ENCODE assay signal across 3 cellular contexts in the genomic region with DNA sequence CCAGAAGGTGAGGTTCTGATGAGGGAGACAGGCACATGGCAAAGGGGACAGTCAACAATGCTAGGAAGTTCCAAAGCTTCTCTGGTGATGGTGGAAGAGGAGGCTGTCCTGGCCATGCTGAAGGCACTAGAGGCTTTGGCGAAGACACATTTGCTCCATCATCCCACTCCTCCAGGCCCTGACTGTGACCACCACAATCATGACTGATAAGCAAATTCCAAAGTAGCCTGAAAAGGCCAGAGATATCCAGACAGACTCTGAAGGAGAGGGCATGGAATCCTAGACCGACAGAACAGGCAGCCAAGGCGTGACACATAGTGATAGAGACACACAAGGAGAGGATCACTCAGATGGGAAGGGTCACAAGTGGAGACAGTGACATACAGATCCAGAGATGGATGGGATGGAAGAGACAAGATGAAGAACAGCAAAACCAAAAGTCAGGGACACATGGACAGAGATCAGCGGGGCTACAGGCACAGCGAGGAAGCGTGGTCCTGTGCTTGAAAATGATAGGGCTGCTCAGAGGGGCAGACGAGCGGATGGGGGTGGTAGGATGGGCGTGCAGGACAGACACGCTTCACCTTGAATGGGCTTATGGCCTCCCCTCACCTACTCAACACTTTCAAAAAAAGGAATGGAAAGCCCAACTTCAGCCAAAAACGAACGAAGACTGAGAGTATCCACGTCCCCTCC.
A peak's percentile ranks its signal among the peaks of the same experiment; 100 is the strongest.
TF ChIP-seq lines count a peak whose summit lies in the region.

No MANE protein-coding gene starts in this region.

TF ChIP-seq in K562, 482 proteins besides CTCF, POLR2A, EP300 and RAD21:
- no peak for TF ChIP-seq IFI16 (CRISPR knock-in tag; IDR thresholded peaks at IDR 0.05)
- TF ChIP-seq ZNF707 (CRISPR knock-in tag; conservative IDR thresholded peaks at IDR 0.05): no peak
- TF ChIP-seq ZNF699 (CRISPR knock-in tag; IDR thresholded peaks at IDR 0.05; ENCODE audit: insufficient replicate concordance): no peak
- TF ChIP-seq, protein P1, sequence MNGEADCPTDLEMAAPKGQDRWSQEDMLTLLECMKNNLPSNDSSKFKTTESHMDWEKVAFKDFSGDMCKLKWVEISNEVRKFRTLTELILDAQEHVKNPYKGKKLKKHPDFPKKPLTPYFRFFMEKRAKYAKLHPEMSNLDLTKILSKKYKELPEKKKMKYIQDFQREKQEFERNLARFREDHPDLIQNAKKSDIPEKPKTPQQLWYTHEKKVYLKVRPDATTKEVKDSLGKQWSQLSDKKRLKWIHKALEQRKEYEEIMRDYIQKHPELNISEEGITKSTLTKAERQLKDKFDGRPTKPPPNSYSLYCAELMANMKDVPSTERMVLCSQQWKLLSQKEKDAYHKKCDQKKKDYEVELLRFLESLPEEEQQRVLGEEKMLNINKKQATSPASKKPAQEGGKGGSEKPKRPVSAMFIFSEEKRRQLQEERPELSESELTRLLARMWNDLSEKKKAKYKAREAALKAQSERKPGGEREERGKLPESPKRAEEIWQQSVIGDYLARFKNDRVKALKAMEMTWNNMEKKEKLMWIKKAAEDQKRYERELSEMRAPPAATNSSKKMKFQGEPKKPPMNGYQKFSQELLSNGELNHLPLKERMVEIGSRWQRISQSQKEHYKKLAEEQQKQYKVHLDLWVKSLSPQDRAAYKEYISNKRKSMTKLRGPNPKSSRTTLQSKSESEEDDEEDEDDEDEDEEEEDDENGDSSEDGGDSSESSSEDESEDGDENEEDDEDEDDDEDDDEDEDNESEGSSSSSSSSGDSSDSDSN (IDR thresholded peaks at IDR 0.05; ENCODE audit: borderline replicate concordance in 1 of 2, low read depth in 2 of 2, low read length in 2 of 2): no peak
- no peak for TF ChIP-seq MXI1 (IDR thresholded peaks at IDR 0.05; ENCODE audit: low read depth, low read length)
- no peak for TF ChIP-seq MCM3 (IDR thresholded peaks at IDR 0.05)
- no peak for TF ChIP-seq ARID1B (IDR thresholded peaks at IDR 0.05)
- no peak for TF ChIP-seq HDAC8 (tag; IDR thresholded peaks at IDR 0.05)
TF ChIP-seq in K562: peak in this region for 0.

TF ChIP-seq in HepG2, 621 proteins besides CTCF, POLR2A, EP300 and RAD21 (continues in another document):
- TF ChIP-seq RFX5 (IDR thresholded peaks at IDR 0.05; ENCODE audit: low read depth, low read length): no peak
- no peak for TF ChIP-seq HNRNPLL (IDR thresholded peaks at IDR 0.05; ENCODE audit: low read depth, low read length, poor library complexity, severe bottlenecking)
- TF ChIP-seq, protein P2, sequence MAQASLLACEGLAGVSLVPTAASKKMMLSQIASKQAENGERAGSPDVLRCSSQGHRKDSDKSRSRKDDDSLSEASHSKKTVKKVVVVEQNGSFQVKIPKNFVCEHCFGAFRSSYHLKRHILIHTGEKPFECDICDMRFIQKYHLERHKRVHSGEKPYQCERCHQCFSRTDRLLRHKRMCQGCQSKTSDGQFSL (CRISPR knock-in tag; IDR thresholded peaks at IDR 0.05): no peak
- no peak for TF ChIP-seq ZZZ3 (CRISPR knock-in tag; IDR thresholded peaks at IDR 0.05; ENCODE audit: borderline replicate concordance)
- TF ChIP-seq ZNF768 (CRISPR knock-in tag; IDR thresholded peaks at IDR 0.05): no peak
- TF ChIP-seq, protein P3, sequence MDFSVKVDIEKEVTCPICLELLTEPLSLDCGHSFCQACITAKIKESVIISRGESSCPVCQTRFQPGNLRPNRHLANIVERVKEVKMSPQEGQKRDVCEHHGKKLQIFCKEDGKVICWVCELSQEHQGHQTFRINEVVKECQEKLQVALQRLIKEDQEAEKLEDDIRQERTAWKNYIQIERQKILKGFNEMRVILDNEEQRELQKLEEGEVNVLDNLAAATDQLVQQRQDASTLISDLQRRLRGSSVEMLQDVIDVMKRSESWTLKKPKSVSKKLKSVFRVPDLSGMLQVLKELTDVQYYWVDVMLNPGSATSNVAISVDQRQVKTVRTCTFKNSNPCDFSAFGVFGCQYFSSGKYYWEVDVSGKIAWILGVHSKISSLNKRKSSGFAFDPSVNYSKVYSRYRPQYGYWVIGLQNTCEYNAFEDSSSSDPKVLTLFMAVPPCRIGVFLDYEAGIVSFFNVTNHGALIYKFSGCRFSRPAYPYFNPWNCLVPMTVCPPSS (IDR thresholded peaks at IDR 0.05): no peak
- no peak for TF ChIP-seq KDM2A (CRISPR knock-in tag; IDR thresholded peaks at IDR 0.05; ENCODE audit: borderline replicate concordance, low read depth)
- TF ChIP-seq, protein P4, sequence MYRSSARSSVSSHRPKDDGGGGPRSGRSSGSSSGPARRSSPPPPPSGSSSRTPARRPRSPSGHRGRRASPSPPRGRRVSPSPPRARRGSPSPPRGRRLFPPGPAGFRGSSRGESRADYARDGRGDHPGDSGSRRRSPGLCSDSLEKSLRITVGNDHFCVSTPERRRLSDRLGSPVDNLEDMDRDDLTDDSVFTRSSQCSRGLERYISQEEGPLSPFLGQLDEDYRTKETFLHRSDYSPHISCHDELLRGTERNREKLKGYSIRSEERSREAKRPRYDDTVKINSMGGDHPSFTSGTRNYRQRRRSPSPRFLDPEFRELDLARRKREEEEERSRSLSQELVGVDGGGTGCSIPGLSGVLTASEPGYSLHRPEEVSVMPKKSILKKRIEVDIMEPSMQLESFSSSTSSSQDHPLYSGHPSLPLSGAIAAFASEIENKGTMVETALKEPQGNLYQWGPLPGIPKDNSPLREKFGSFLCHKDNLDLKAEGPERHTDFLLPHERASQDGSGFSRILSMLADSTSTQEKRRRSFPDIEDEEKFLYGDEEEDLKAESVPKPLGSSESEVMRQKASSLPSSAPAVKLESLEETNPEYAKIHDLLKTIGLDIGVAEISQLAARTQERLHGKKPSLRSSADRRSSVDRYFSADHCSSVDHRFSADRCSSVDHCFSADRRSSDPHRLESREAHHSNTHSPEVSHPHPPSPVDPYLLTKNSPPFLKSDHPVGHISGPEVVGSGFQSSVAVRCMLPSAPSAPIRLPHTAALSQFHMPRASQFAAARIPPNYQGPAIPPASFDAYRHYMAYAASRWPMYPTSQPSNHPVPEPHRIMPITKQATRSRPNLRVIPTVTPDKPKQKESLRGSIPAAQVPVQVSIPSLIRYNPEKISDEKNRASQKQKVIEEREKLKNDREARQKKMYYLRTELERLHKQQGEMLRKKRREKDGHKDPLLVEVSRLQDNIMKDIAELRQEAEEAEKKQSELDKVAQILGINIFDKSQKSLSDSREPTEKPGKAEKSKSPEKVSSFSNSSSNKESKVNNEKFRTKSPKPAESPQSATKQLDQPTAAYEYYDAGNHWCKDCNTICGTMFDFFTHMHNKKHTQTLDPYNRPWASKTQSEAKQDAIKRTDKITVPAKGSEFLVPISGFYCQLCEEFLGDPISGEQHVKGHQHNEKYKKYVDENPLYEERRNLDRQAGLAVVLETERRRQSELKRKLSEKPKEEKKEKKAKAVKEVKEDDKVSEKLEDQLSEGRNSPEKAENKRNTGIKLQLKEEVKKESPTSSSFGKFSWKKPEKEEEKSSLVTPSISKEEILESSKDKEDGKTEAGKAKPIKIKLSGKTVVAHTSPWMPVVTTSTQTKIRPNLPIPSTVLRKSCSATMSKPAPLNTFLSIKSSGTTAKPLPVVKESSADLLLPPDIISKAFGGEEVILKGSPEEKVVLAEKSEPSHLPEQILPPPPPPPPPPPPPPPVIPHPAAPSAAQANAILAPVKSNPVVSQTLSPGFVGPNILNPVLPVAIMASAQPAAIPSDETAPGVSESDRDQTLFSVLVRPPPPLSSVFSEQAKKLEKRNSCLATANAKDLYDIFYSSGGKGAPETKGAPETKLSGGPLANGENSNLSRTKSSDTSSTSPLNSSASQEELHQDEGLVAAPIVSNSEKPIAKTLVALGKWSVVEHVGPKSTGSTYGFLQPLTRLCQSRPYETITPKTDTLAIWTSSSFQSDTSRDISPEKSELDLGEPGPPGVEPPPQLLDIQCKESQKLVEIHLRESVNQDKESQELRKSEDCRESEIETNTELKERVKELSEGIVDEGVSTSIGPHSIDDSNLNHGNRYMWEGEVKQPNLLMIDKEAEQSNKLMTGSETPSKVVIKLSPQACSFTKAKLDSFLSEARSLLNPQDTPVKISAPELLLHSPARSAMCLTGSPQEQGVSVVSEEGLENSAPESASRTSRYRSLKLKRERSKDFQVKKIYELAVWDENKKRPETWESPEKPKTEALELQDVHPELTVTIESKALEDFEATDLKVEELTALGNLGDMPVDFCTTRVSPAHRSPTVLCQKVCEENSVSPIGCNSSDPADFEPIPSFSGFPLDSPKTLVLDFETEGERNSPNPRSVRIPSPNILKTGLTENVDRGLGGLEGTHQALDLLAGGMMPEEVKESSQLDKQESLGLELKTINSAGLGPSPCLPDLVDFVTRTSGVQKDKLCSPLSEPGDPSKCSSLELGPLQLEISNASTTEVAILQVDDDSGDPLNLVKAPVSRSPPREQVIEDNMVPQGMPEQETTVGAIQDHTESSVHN (CRISPR knock-in tag; IDR thresholded peaks at IDR 0.05): 0 out of 2 replicates have a peak, but pooled peaks have one; percentile 15
- no peak for TF ChIP-seq WIZ (CRISPR knock-in tag; IDR thresholded peaks at IDR 0.05)
- TF ChIP-seq ZNF3 (CRISPR knock-in tag; IDR thresholded peaks at IDR 0.05): no peak
- TF ChIP-seq HMG20A (CRISPR knock-in tag; IDR thresholded peaks at IDR 0.05; ENCODE audit: borderline replicate concordance): no peak
- 0 out of 2 replicates have a peak, but pooled peaks have one; percentile 10 for TF ChIP-seq ZSCAN31 (CRISPR knock-in tag; IDR thresholded peaks at IDR 0.05; ENCODE audit: low read depth)
- no peak for TF ChIP-seq FOXO1 (CRISPR knock-in tag; IDR thresholded peaks at IDR 0.05)

TF ChIP-seq in HEK293T, 16 proteins besides CTCF, POLR2A, EP300 and RAD21:
- no peak for TF ChIP-seq ARNT (IDR thresholded peaks at IDR 0.05)
- no peak for TF ChIP-seq ZNF384 (IDR thresholded peaks at IDR 0.05)
- no peak for TF ChIP-seq TARDBP (IDR thresholded peaks at IDR 0.05)
- no peak for TF ChIP-seq FOXA1 (IDR thresholded peaks at IDR 0.05)
- no peak for TF ChIP-seq CTBP1 (IDR thresholded peaks at IDR 0.05; ENCODE audit: borderline replicate concordance)
- no peak for TF ChIP-seq BHLHE40 (IDR thresholded peaks at IDR 0.05; ENCODE audit: borderline replicate concordance)
- no peak for TF ChIP-seq L3MBTL2 (conservative IDR thresholded peaks at IDR 0.05)
- TF ChIP-seq LEF1 (IDR thresholded peaks at IDR 0.05; ENCODE audit: borderline replicate concordance): no peak
- TF ChIP-seq HDGF (IDR thresholded peaks at IDR 0.05; ENCODE audit: borderline replicate concordance): no peak
- TF ChIP-seq FOXM1 (IDR thresholded peaks at IDR 0.05; ENCODE audit: borderline replicate concordance): no peak
- TF ChIP-seq SP1 (IDR thresholded peaks at IDR 0.05): no peak
- no peak for TF ChIP-seq SUZ12 (IDR thresholded peaks at IDR 0.05)
- TF ChIP-seq, protein P5, sequence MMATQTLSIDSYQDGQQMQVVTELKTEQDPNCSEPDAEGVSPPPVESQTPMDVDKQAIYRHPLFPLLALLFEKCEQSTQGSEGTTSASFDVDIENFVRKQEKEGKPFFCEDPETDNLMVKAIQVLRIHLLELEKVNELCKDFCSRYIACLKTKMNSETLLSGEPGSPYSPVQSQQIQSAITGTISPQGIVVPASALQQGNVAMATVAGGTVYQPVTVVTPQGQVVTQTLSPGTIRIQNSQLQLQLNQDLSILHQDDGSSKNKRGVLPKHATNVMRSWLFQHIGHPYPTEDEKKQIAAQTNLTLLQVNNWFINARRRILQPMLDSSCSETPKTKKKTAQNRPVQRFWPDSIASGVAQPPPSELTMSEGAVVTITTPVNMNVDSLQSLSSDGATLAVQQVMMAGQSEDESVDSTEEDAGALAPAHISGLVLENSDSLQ (IDR thresholded peaks at IDR 0.05): no peak
- no peak for TF ChIP-seq FOXK2 (IDR thresholded peaks at IDR 0.05)
- TF ChIP-seq NFRKB (IDR thresholded peaks at IDR 0.05): no peak
- TF ChIP-seq ELF4 (IDR thresholded peaks at IDR 0.05): no peak
